ENCODE assay signal across 20 cellular contexts in genomic region chr6:109628158-109629000, GRCh38.
DNase-seq lines count a peak whose midpoint lies in the region; ATAC-seq and TF ChIP-seq lines count a peak whose summit lies in the region.
"Had no signal": no experiment of that assay in that cellular context is flagged by ENCODE, and none has a peak within 500 bp of the region (broad histone marks: within the 10 kb centered on the region; RNA-seq: fewer than 3 reads in every experiment).

No MANE protein-coding gene starts in this region.

- DNase-seq in CD4-positive, alpha-beta T cell, result no peak
- DNase-seq in DND-41 (no peak), trophoblast cell (no peak), body of pancreas (no peak), NCI-H345 (lab: John Stamatoyannopoulos, UW) (no peak)
- no peak for DNase-seq in activated CD8-positive, alpha-beta T cell treated with anti-CD3 and anti-CD28 coated beads, Interleukin-2, amount 10 ng/mL, durations not matched to agents 7 days and 5 days
- DNase-seq: CD8-positive, alpha-beta memory T cell; GDM1; NCI-H1436 treated with DMSO at 0.1 percent for 48 hours; NCI-H2029 treated with DMSO at 0.1 percent for 48 hours; NCI-H2171 treated with DMSO at 0.1 percent for 48 hours; NCI-H774; PC-3 had no signal

- CTCF ChIA-PET in CD4-positive, alpha-beta T cell (lab: Charles Lee), result no interaction called here
- CTCF ChIA-PET in activated CD8-positive, alpha-beta T cell treated with anti-CD3 and anti-CD28 coated beads, Interleukin-2, amount 10 ng/mL, durations not matched to agents 7 days and 5 days (lab: Charles Lee), result interaction anchor here (0.9 to 1.2 kb wide), 2 partner anchors 14 to 68 kb away, joined by 3 read pairs; no protein-coding TSS in a partner anchor

- H3K4me1 ChIP-seq in DND-41 (ENCODE audit: insufficient read depth, low read length), result no peaks in the 10 kb centered on the region
- no peaks in the 10 kb centered on the region for H3K4me1 ChIP-seq in trophoblast cell (ENCODE audit: control insufficient read depth in 1 of 2, insufficient read depth in 2 of 2, low read length in 2 of 2)
- no peaks in the 10 kb centered on the region for H3K4me1 ChIP-seq in body of pancreas
- H3K4me1 ChIP-seq: SJSA1 had no signal

- H3K27ac ChIP-seq in CD4-positive, alpha-beta T cell (ENCODE audit: low read depth, low read length), result no peak overlapping the region
- H3K27ac ChIP-seq in DND-41 (ENCODE audit: low read length), result no peak overlapping the region
- no peak overlapping the region for H3K27ac ChIP-seq in trophoblast cell (ENCODE audit: low read depth, low read length)
- H3K27ac ChIP-seq in body of pancreas, result no peak overlapping the region
- H3K27ac ChIP-seq: RWPE1, SJSA1 had no signal

- H3K4ac ChIP-seq in trophoblast cell (ENCODE audit: low read depth, low read length), result no peak overlapping the region

- H3K4me2 ChIP-seq in DND-41 (ENCODE audit: insufficient read depth, low read length), result no peak overlapping the region
- H3K4me2 ChIP-seq in trophoblast cell (ENCODE audit: low read length), result no peak overlapping the region
- H3K4me2 ChIP-seq: GM23338 had no signal

- no peaks in the 10 kb centered on the region for H3K79me1 ChIP-seq in trophoblast cell (ENCODE audit: low read length)

- intact Hi-C loops in CD4-positive, alpha-beta T cell (cut with DNase I, micrococcal nuclease), result no loop called here
- intact Hi-C loops in body of pancreas (cut with DNase I), result no loop called here

- no peak overlapping the region for H3K18ac ChIP-seq in trophoblast cell (ENCODE audit: low read length)

- H4K12ac ChIP-seq in trophoblast cell (ENCODE audit: low read depth, low read length), result no peak overlapping the region

- no peak for TF ChIP-seq POLR2A in body of pancreas (IDR thresholded peaks at IDR 0.05)

- H3K9me3 ChIP-seq in CD4-positive, alpha-beta T cell (ENCODE audit: control insufficient read depth, low read length), result no peaks in the 10 kb centered on the region
- H3K9me3 ChIP-seq in DND-41 (ENCODE audit: insufficient read depth, low read length, severe bottlenecking) (no peaks in the 10 kb centered on the region), trophoblast cell (ENCODE audit: insufficient read depth, low read depth, low read length) (peaks cover 2% of the 10 kb centered on the region), body of pancreas (no peaks in the 10 kb centered on the region)
- H3K9me3 ChIP-seq: SJSA1 had no signal

- no peak for TF ChIP-seq CTCF in CD4-positive, alpha-beta T cell (IDR thresholded peaks at IDR 0.05)
- no peak for TF ChIP-seq CTCF in DND-41 (IDR thresholded peaks at IDR 0.05; ENCODE audit: borderline replicate concordance, extremely low read depth, low read length, poor library complexity, severe bottlenecking)
- no peak for TF ChIP-seq CTCF in body of pancreas (IDR thresholded peaks at IDR 0.05)

- peaks cover 12% of the 10 kb centered on the region for H3K4me1 Mint-ChIP-seq in CD4-positive, alpha-beta T cell (ENCODE audit: low read depth)
- no peaks in the 10 kb centered on the region for H3K4me1 Mint-ChIP-seq in activated CD8-positive, alpha-beta T cell treated with anti-CD3 and anti-CD28 coated beads, Interleukin-2, amount 10 ng/mL, durations not matched to agents 7 days and 5 days (ENCODE audit: low read depth)
- H3K4me1 Mint-ChIP-seq: GM23338 had no signal

- no peak overlapping the region for H2BK12ac ChIP-seq in trophoblast cell (ENCODE audit: low read length)

- no peak overlapping the region for H4K91ac ChIP-seq in trophoblast cell (ENCODE audit: low read depth, low read length)

- H3K27me3 ChIP-seq in CD4-positive, alpha-beta T cell (ENCODE audit: control insufficient read depth, insufficient read depth, low read length), result no peaks in the 10 kb centered on the region
- H3K27me3 ChIP-seq in DND-41 (ENCODE audit: insufficient read depth, low read length, poor library complexity) (no peaks in the 10 kb centered on the region), trophoblast cell (ENCODE audit: insufficient read depth, low read length) (no peaks in the 10 kb centered on the region), body of pancreas (no peaks in the 10 kb centered on the region)
- H3K27me3 ChIP-seq: SJSA1 had no signal

- peaks cover 7% of the 10 kb centered on the region for H3K9me3 Mint-ChIP-seq in CD4-positive, alpha-beta T cell
- peaks cover 3% of the 10 kb centered on the region for H3K9me3 Mint-ChIP-seq in activated CD8-positive, alpha-beta T cell treated with anti-CD3 and anti-CD28 coated beads, Interleukin-2, amount 10 ng/mL, durations not matched to agents 7 days and 5 days (ENCODE audit: insufficient read depth)

- peak overlapping the region; percentile 100 for H3K23ac ChIP-seq in trophoblast cell (ENCODE audit: low read length)

- H2AK5ac ChIP-seq in trophoblast cell (ENCODE audit: low read length), result no peak overlapping the region

- peak overlapping the region; percentile 18 for H3K4me3 Mint-ChIP-seq in CD4-positive, alpha-beta T cell
- no peak overlapping the region for H3K4me3 Mint-ChIP-seq in activated CD8-positive, alpha-beta T cell treated with anti-CD3 and anti-CD28 coated beads, Interleukin-2, amount 10 ng/mL, durations not matched to agents 7 days and 5 days
- H3K4me3 Mint-ChIP-seq: CD8-positive, alpha-beta memory T cell; GM23338 had no signal

- POLR2A ChIA-PET in CD4-positive, alpha-beta T cell (lab: Charles Lee), result interaction anchor here (0.8 kb wide), 1 partner anchor 17 kb away, joined by 3 read pairs; no protein-coding TSS in a partner anchor
- POLR2A ChIA-PET in activated CD8-positive, alpha-beta T cell treated with anti-CD3 and anti-CD28 coated beads, Interleukin-2, amount 10 ng/mL, durations not matched to agents 7 days and 5 days (lab: Charles Lee), result no interaction called here

- no peaks in the 10 kb centered on the region for H4K20me1 ChIP-seq in DND-41 (ENCODE audit: insufficient read depth, low read length)

- peak overlapping the region; percentile 80 for H3K27ac Mint-ChIP-seq in CD4-positive, alpha-beta T cell
- H3K27ac Mint-ChIP-seq in activated CD8-positive, alpha-beta T cell treated with anti-CD3 and anti-CD28 coated beads, Interleukin-2, amount 10 ng/mL, durations not matched to agents 7 days and 5 days, result no peak overlapping the region
- H3K27ac Mint-ChIP-seq: GM23338 had no signal

- no peak overlapping the region for H3K4me3 ChIP-seq in DND-41 (ENCODE audit: low read depth in 1 of 2, low read length in 2 of 2)
- no peak overlapping the region for H3K4me3 ChIP-seq in trophoblast cell (ENCODE audit: low read depth, low read length)
- no peak overlapping the region for H3K4me3 ChIP-seq in body of pancreas
- H3K4me3 ChIP-seq: GM12878, GM23338, K562, SJSA1 had no signal

- no peak overlapping the region for H2BK5ac ChIP-seq in trophoblast cell (ENCODE audit: low read depth, low read length, poor library complexity)

- no peaks in the 10 kb centered on the region for H3K27me3 Mint-ChIP-seq in CD4-positive, alpha-beta T cell
- H3K27me3 Mint-ChIP-seq in activated CD8-positive, alpha-beta T cell treated with anti-CD3 and anti-CD28 coated beads, Interleukin-2, amount 10 ng/mL, durations not matched to agents 7 days and 5 days (ENCODE audit: low read depth), result no peaks in the 10 kb centered on the region
- H3K27me3 Mint-ChIP-seq: CD8-positive, alpha-beta memory T cell had no signal

- H3K9ac ChIP-seq in DND-41 (ENCODE audit: low read depth, low read length) (no peak overlapping the region), trophoblast cell (ENCODE audit: low read length) (peak overlapping the region; percentile 19)

- no CpG with 5 or more reads among the region's 4 CpGs for WGBS in trophoblast cell (ENCODE audit: extremely low coverage, insufficient coverage, insufficient read length)
- 89 to 92% methylated on average over 4 of the region's 4 CpGs for WGBS in body of pancreas, 2 donors

- ATAC-seq in CD4-positive, alpha-beta T cell (ENCODE audit: poor library complexity), result peak; percentile 43
- ATAC-seq in DND-41 (ENCODE audit: insufficient read depth, low read depth) (peak; percentile 80), body of pancreas (no peak), HG03159 (IDR thresholded peaks at IDR 0.05; ENCODE audit: unreplicated experiment) (no peak)
- peak; percentile 39 for ATAC-seq in activated CD8-positive, alpha-beta T cell treated with anti-CD3 and anti-CD28 coated beads, Interleukin-2, amount 10 ng/mL, durations not matched to agents 7 days and 5 days
- ATAC-seq: GM12878, GM23338, HCT116, K562, PC-3 had no signal

- no peak overlapping the region for H2BK120ac ChIP-seq in trophoblast cell (ENCODE audit: insufficient read depth, low read length, poor library complexity)

- H3K14ac ChIP-seq in trophoblast cell (ENCODE audit: low read length), result no peak overlapping the region

- H2AFZ ChIP-seq in DND-41 (ENCODE audit: low read depth, low read length), result no peak overlapping the region
- H2AFZ ChIP-seq in trophoblast cell (ENCODE audit: insufficient read depth, low read length, poor library complexity), result no peak overlapping the region
- H2AFZ ChIP-seq: GM23338 had no signal

- no peak overlapping the region for H4K8ac ChIP-seq in trophoblast cell (ENCODE audit: low read depth, low read length)

- peaks cover 11% of the 10 kb centered on the region for H3K36me3 Mint-ChIP-seq in CD4-positive, alpha-beta T cell (ENCODE audit: low read depth)
- no peaks in the 10 kb centered on the region for H3K36me3 Mint-ChIP-seq in activated CD8-positive, alpha-beta T cell treated with anti-CD3 and anti-CD28 coated beads, Interleukin-2, amount 10 ng/mL, durations not matched to agents 7 days and 5 days (ENCODE audit: low read depth)

- no peaks in the 10 kb centered on the region for H3K79me2 ChIP-seq in DND-41 (ENCODE audit: insufficient read depth, low read length)
- no peaks in the 10 kb centered on the region for H3K79me2 ChIP-seq in trophoblast cell (ENCODE audit: control insufficient read depth, insufficient read depth, low read length, poor library complexity)

- H3K36me3 ChIP-seq in DND-41 (ENCODE audit: insufficient read depth, low read length) (no peaks in the 10 kb centered on the region), trophoblast cell (ENCODE audit: control insufficient read depth in 1 of 2, insufficient read depth in 2 of 2, low read length in 2 of 2) (no peaks in the 10 kb centered on the region), body of pancreas (replicated peaks in 1 of 2; ENCODE audit: insufficient read depth in 1 of 2, low read depth in 2 of 2) (peaks cover 0 to 7% of the 10 kb centered on the region in 2 donors)
- H3K36me3 ChIP-seq: SJSA1 had no signal

Comparison
In these comparisons a context has a peak if more than half of its experiments do, and no peak if none do; other contexts are left out.
1. ATAC-seq: peak in CD4-positive, alpha-beta T cell (single experiment), DND-41 (single experiment) and activated CD8-positive, alpha-beta T cell treated with anti-CD3 and anti-CD28 coated beads, Interleukin-2, amount 10 ng/mL, durations not matched to agents 7 days and 5 days (single experiment); none in body of pancreas (single experiment) and HG03159 (single experiment).